ENCODE assay signal across 8 cellular contexts in the genomic region with DNA sequence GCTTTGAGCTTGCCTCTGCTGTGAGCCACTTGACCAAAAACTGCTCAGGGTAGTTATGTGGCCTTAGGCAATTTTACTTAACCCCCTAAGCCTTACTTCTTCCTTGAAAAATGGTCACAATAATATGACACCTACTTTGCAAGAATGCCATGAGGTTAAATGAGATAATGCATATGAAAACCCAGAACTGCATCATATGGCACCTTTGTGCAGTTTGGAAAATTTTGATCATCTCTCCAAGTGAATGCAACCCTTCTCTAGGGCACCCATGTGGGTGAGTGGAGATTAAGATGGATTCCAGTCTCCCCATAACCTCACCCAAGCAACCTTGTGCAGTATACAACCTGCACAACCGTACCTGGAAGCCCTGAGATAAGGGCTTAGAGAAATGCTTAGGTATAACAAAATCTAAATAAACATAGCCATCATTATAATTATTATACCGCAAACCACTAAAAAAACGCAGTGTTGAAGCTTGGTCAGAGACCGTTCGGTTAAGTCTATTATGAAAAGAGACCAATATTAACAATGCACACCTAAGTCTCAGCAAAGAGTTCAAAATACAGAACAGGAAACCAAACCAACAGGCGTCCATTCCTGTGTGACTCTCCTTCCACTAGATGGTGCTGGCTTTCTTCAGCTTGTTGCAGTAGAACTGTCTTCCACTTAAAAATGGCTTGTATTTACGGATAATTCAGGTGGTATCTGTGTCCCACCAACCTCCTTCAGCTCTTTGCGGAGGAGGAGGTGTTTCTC. TPM values are rescaled to one million over a fixed set of nuclear protein-coding genes. Genes with fewer than 3 reads are reported as not detected.
DNase-seq lines count a peak whose midpoint lies in the region; ATAC-seq and TF ChIP-seq lines count a peak whose summit lies in the region.

No MANE protein-coding gene starts in this region.

- peak; percentile 91 for TF ChIP-seq CTCF in fibroblast of the aortic adventitia (IDR thresholded peaks at IDR 0.05; ENCODE audit: insufficient read depth, low read length)

- peak; percentile 81 for ATAC-seq in GM21576 (IDR thresholded peaks at IDR 0.05; ENCODE audit: unreplicated experiment)
- no peak for ATAC-seq in esophagus mucosa

- no peak overlapping the region for H3K4me3 ChIP-seq in fibroblast of the aortic adventitia (ENCODE audit: low read depth, low read length)

- peak; percentile 3 to 40 for DNase-seq in NCI-H446 (lab: John Stamatoyannopoulos, UW)
- DNase-seq in NCI-H446 treated with DMSO at 0.1 percent for 48 hours (lab: John Stamatoyannopoulos, UW) = no peak
- DNase-seq in LHCN-M2 (ENCODE audit: low read depth) = peak; percentile 67
- DNase-seq in SHP77 treated with DMSO at 0.1 percent for 48 hours (lab: John Stamatoyannopoulos, UW) = peak; percentile 51
- peak; percentile 70 for DNase-seq in fibroblast of the aortic adventitia (ENCODE audit: low read depth)
- peak; percentile 45 for DNase-seq in pons (ENCODE audit: low spot score)

RNA-seq across cellular contexts. Expression of a gene that starts 21.0 kb away (rescaled TPM):
- total RNA-seq in LHCN-M2 (2014; rRNA removed) (not detected in 2 replicates), fibroblast of the aortic adventitia (ENCODE audit: low replicate concordance) (not detected in 2 replicates), esophagus mucosa (not detected)
- polyA plus RNA-seq in LHCN-M2 (2012) = not detected

RNA-seq across cellular contexts. Expression of a gene that starts 23.0 kb away (rescaled TPM):
- 79.1 and 79.6 TPM in 2 replicates for total RNA-seq in LHCN-M2 (2014; rRNA removed)
- 35.6 TPM for polyA plus RNA-seq in LHCN-M2 (2012)
- 35.8 and 47.8 TPM in 2 replicates for total RNA-seq in fibroblast of the aortic adventitia (ENCODE audit: low replicate concordance)
- 35.1 TPM for total RNA-seq in esophagus mucosa

RNA-seq across cellular contexts. Expression of a gene that starts 46.2 kb away (rescaled TPM):
- total RNA-seq in LHCN-M2 (2014; rRNA removed) = 0.26 and 0.29 TPM in 2 replicates
- polyA plus RNA-seq in LHCN-M2 (2012) = 0.15 TPM
- 0.81 and 2.7 TPM in 2 replicates for total RNA-seq in fibroblast of the aortic adventitia (ENCODE audit: low replicate concordance)
- total RNA-seq in esophagus mucosa = not detected
